ENCODE assay signal across 1 cellular context in the genomic region with DNA sequence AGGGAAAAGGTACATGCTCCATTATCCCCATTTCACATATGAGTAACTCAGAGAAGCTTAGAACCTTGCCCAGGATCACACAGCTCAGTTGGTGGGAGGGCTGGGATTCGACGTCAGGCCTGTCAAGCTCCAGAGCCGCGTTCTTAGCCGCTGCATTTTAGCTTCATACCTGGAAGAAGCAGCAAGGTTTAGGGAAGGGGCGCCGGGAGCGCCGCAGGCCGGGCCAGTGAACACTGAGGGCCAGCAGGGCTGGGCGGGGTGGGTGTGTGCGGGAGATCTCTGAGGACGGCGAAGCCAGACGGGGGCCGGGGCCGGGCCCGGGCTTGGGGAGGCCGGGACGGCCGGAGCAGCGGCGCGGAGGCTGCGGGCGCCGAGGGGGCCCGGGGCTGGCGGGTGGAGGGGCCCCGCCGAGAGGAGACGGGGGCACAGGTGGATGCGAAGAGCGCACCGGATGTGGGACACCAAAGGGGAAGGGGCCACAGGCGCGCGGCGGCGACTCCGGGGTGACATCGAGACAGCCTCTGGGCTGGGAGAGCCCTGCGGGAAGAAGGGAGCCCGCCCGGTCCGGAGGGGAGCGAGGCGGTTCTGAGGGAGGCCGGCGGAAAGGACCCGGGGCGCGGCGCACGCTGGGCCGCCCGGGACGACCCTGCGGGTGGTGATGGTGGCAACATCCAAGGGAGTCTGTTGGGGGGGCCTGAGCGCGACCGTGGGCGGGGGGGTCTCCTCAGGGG.
A peak's percentile ranks its signal among the peaks of the same experiment; 100 is the strongest.
TF ChIP-seq lines count a peak whose summit lies in the region.

No MANE protein-coding gene starts in this region.

TF ChIP-seq in HepG2, 621 proteins besides CTCF, POLR2A, EP300 and RAD21 (continued from another document):
- TF ChIP-seq, protein P1, sequence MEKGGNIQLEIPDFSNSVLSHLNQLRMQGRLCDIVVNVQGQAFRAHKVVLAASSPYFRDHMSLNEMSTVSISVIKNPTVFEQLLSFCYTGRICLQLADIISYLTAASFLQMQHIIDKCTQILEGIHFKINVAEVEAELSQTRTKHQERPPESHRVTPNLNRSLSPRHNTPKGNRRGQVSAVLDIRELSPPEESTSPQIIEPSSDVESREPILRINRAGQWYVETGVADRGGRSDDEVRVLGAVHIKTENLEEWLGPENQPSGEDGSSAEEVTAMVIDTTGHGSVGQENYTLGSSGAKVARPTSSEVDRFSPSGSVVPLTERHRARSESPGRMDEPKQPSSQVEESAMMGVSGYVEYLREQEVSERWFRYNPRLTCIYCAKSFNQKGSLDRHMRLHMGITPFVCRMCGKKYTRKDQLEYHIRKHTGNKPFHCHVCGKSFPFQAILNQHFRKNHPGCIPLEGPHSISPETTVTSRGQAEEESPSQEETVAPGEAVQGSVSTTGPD (CRISPR knock-in tag; IDR thresholded peaks at IDR 0.05) = no peak
- TF ChIP-seq ZNF552 (CRISPR knock-in tag; IDR thresholded peaks at IDR 0.05; ENCODE audit: borderline replicate concordance) = no peak
- 0 out of 2 replicates have a peak, but pooled peaks have one; percentile 53 for TF ChIP-seq FLYWCH1 (CRISPR knock-in tag; IDR thresholded peaks at IDR 0.05)
- no peak for TF ChIP-seq TEAD2 (CRISPR knock-in tag; IDR thresholded peaks at IDR 0.05)
- peak; percentile 67; the same call in 1 of the 2 replicates for TF ChIP-seq ZMYM3 (CRISPR knock-in tag; IDR thresholded peaks at IDR 0.05)
- 0 out of 2 replicates have a peak, but pooled peaks have one; percentile 14 for TF ChIP-seq ZFP90 (CRISPR knock-in tag; IDR thresholded peaks at IDR 0.05; ENCODE audit: borderline replicate concordance)
- TF ChIP-seq ZNF17 (CRISPR knock-in tag; IDR thresholded peaks at IDR 0.05) = 0 out of 2 replicates have a peak, but pooled peaks have one; percentile 23
- TF ChIP-seq, protein P2, sequence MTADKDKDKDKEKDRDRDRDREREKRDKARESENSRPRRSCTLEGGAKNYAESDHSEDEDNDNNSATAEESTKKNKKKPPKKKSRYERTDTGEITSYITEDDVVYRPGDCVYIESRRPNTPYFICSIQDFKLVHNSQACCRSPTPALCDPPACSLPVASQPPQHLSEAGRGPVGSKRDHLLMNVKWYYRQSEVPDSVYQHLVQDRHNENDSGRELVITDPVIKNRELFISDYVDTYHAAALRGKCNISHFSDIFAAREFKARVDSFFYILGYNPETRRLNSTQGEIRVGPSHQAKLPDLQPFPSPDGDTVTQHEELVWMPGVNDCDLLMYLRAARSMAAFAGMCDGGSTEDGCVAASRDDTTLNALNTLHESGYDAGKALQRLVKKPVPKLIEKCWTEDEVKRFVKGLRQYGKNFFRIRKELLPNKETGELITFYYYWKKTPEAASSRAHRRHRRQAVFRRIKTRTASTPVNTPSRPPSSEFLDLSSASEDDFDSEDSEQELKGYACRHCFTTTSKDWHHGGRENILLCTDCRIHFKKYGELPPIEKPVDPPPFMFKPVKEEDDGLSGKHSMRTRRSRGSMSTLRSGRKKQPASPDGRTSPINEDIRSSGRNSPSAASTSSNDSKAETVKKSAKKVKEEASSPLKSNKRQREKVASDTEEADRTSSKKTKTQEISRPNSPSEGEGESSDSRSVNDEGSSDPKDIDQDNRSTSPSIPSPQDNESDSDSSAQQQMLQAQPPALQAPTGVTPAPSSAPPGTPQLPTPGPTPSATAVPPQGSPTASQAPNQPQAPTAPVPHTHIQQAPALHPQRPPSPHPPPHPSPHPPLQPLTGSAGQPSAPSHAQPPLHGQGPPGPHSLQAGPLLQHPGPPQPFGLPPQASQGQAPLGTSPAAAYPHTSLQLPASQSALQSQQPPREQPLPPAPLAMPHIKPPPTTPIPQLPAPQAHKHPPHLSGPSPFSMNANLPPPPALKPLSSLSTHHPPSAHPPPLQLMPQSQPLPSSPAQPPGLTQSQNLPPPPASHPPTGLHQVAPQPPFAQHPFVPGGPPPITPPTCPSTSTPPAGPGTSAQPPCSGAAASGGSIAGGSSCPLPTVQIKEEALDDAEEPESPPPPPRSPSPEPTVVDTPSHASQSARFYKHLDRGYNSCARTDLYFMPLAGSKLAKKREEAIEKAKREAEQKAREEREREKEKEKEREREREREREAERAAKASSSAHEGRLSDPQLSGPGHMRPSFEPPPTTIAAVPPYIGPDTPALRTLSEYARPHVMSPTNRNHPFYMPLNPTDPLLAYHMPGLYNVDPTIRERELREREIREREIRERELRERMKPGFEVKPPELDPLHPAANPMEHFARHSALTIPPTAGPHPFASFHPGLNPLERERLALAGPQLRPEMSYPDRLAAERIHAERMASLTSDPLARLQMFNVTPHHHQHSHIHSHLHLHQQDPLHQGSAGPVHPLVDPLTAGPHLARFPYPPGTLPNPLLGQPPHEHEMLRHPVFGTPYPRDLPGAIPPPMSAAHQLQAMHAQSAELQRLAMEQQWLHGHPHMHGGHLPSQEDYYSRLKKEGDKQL (CRISPR knock-in tag; IDR thresholded peaks at IDR 0.05; ENCODE audit: low read depth) = no peak
- TF ChIP-seq, protein P3, sequence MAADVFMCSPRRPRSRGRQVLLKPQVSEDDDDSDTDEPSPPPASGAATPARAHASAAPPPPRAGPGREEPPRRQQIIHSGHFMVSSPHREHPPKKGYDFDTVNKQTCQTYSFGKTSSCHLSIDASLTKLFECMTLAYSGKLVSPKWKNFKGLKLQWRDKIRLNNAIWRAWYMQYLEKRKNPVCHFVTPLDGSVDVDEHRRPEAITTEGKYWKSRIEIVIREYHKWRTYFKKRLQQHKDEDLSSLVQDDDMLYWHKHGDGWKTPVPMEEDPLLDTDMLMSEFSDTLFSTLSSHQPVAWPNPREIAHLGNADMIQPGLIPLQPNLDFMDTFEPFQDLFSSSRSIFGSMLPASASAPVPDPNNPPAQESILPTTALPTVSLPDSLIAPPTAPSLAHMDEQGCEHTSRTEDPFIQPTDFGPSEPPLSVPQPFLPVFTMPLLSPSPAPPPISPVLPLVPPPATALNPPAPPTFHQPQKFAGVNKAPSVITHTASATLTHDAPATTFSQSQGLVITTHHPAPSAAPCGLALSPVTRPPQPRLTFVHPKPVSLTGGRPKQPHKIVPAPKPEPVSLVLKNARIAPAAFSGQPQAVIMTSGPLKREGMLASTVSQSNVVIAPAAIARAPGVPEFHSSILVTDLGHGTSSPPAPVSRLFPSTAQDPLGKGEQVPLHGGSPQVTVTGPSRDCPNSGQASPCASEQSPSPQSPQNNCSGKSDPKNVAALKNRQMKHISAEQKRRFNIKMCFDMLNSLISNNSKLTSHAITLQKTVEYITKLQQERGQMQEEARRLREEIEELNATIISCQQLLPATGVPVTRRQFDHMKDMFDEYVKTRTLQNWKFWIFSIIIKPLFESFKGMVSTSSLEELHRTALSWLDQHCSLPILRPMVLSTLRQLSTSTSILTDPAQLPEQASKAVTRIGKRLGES (CRISPR knock-in tag; IDR thresholded peaks at IDR 0.05; ENCODE audit: borderline replicate concordance) = no peak
- TF ChIP-seq, protein P4, sequence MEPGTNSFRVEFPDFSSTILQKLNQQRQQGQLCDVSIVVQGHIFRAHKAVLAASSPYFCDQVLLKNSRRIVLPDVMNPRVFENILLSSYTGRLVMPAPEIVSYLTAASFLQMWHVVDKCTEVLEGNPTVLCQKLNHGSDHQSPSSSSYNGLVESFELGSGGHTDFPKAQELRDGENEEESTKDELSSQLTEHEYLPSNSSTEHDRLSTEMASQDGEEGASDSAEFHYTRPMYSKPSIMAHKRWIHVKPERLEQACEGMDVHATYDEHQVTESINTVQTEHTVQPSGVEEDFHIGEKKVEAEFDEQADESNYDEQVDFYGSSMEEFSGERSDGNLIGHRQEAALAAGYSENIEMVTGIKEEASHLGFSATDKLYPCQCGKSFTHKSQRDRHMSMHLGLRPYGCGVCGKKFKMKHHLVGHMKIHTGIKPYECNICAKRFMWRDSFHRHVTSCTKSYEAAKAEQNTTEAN (CRISPR knock-in tag; conservative IDR thresholded peaks at IDR 0.05) = no peak
TF ChIP-seq in HepG2: peak in this region for 13.
